8 cellular contexts compared by ENCODE assay signal in genomic region chr5:173707392-173707791, GRCh38.
A peak's percentile ranks its signal among the peaks of the same experiment; 100 is the strongest.
DNase-seq lines count a peak whose midpoint lies in the region; ATAC-seq and TF ChIP-seq lines count a peak whose summit lies in the region.

No MANE protein-coding gene starts in this region.

- ATAC-seq in GM18502 (IDR thresholded peaks at IDR 0.05; ENCODE audit: poor library complexity, unreplicated experiment), result peak; percentile 78
- peak; percentile 78 for ATAC-seq in HG02840 (IDR thresholded peaks at IDR 0.05; ENCODE audit: low FRiP score, unreplicated experiment)
- ATAC-seq in activated B cell treated with CpG ODN at 0.5 μM for 24 hours (ENCODE audit: low read depth), result peak; percentile 98
- ATAC-seq in activated T-cell treated with anti-CD3 and anti-CD28 coated beads, Interleukin-2, amount 50 U/mL, for 4 hours, result no peak

- no peaks in the 10 kb centered on the region for H3K36me3 ChIP-seq in vagina

- no peak overlapping the region for H3K27ac ChIP-seq in vagina

- TF ChIP-seq CTCF in activated B cell treated with CpG ODN at 0.5 μM for 24 hours (IDR thresholded peaks at IDR 0.05) (no peak), vagina (IDR thresholded peaks at IDR 0.05) (no peak)

- no peaks in the 10 kb centered on the region for H3K36me3 Mint-ChIP-seq in activated B cell treated with CpG ODN at 0.5 μM for 24 hours (ENCODE audit: low read depth)
- H3K36me3 Mint-ChIP-seq in activated T-cell treated with anti-CD3 and anti-CD28 coated beads, Interleukin-2, amount 50 U/mL, for 4 hours (ENCODE audit: insufficient read depth), result no peaks in the 10 kb centered on the region

- no peaks in the 10 kb centered on the region for H3K9me3 ChIP-seq in vagina

- intact Hi-C loops in activated B cell treated with CpG ODN at 0.5 μM for 24 hours (cut with micrococcal nuclease) (loop anchor here (1.0 to 5.0 kb wide), 5 partner anchors 9 to 79 kb away; no protein-coding TSS in a partner anchor), vagina (cut with DNase I) (no loop called here)

- POLR2A ChIA-PET in activated B cell treated with CpG ODN at 0.5 μM for 24 hours (lab: Charles Lee), result interaction anchor here (0.7 to 1.6 kb wide), 6 partner anchors 9 to 211 kb away, joined by 3 to 10 read pairs (median 4); partner anchors contain the start of gene CPEB4

- peaks cover 27% of the 10 kb centered on the region for H3K4me1 Mint-ChIP-seq in activated B cell treated with CpG ODN at 0.5 μM for 24 hours
- H3K4me1 Mint-ChIP-seq in activated T-cell treated with anti-CD3 and anti-CD28 coated beads, Interleukin-2, amount 50 U/mL, for 4 hours (ENCODE audit: low read depth), result no peaks in the 10 kb centered on the region

- H3K27me3 Mint-ChIP-seq in activated B cell treated with CpG ODN at 0.5 μM for 24 hours, result no peaks in the 10 kb centered on the region
- no peaks in the 10 kb centered on the region for H3K27me3 Mint-ChIP-seq in activated T-cell treated with anti-CD3 and anti-CD28 coated beads, Interleukin-2, amount 50 U/mL, for 4 hours (ENCODE audit: low read depth)

- peak overlapping the region; percentile 4 for H3K4me3 Mint-ChIP-seq in activated B cell treated with CpG ODN at 0.5 μM for 24 hours
- no peak overlapping the region for H3K4me3 Mint-ChIP-seq in activated T-cell treated with anti-CD3 and anti-CD28 coated beads, Interleukin-2, amount 50 U/mL, for 4 hours

- TF ChIP-seq POLR2A in vagina (IDR thresholded peaks at IDR 0.05), result no peak

- no peaks in the 10 kb centered on the region for H3K27me3 ChIP-seq in vagina

- no peak overlapping the region for H3K4me3 ChIP-seq in vagina

- H3K9me3 Mint-ChIP-seq in activated B cell treated with CpG ODN at 0.5 μM for 24 hours, result no peaks in the 10 kb centered on the region
- H3K9me3 Mint-ChIP-seq in activated T-cell treated with anti-CD3 and anti-CD28 coated beads, Interleukin-2, amount 50 U/mL, for 4 hours, result no peaks in the 10 kb centered on the region

- CTCF ChIA-PET in activated B cell treated with CpG ODN at 0.5 μM for 24 hours (lab: Charles Lee), result interaction anchor here (0.5 to 1.4 kb wide), 4 partner anchors 79 to 218 kb away, joined by 3 to 7 read pairs (median 4); no protein-coding TSS in a partner anchor

- H3K4me1 ChIP-seq in vagina, result no peaks in the 10 kb centered on the region

- H3K27ac Mint-ChIP-seq in activated B cell treated with CpG ODN at 0.5 μM for 24 hours, result peak overlapping the region; percentile 60

- DNase-seq in activated B cell treated with CpG ODN at 0.5 μM for 24 hours, result peak; percentile 29
- DNase-seq in myocyte (ENCODE audit: low read depth), result peak; percentile 86
- no peak for DNase-seq in vagina (ENCODE audit: extremely low spot score in 2 of 2)
- DNase-seq in activated T-cell treated with anti-CD3 and anti-CD28 coated beads, Interleukin-2, amount 50 U/mL, for 4 hours, result no peak
- DNase-seq in MV-4-11 (lab: John Stamatoyannopoulos, UW), result no peak
- DNase-seq in NCI-H510A (lab: John Stamatoyannopoulos, UW), result no peak

Comparison
In these comparisons a context has a peak if more than half of its experiments do, and no peak if none do; other contexts are left out.
1. ATAC-seq: peak in GM18502 (single experiment), HG02840 (single experiment) and activated B cell treated with CpG ODN at 0.5 μM for 24 hours (single experiment); none in activated T-cell treated with anti-CD3 and anti-CD28 coated beads, Interleukin-2, amount 50 U/mL, for 4 hours (0 of 2).
2. DNase-seq: peak in activated B cell treated with CpG ODN at 0.5 μM for 24 hours (single experiment) and myocyte (single experiment); none in vagina (0 of 2), activated T-cell treated with anti-CD3 and anti-CD28 coated beads, Interleukin-2, amount 50 U/mL, for 4 hours (single experiment), MV-4-11 (single experiment) and NCI-H510A (single experiment).